In the genomic region with DNA sequence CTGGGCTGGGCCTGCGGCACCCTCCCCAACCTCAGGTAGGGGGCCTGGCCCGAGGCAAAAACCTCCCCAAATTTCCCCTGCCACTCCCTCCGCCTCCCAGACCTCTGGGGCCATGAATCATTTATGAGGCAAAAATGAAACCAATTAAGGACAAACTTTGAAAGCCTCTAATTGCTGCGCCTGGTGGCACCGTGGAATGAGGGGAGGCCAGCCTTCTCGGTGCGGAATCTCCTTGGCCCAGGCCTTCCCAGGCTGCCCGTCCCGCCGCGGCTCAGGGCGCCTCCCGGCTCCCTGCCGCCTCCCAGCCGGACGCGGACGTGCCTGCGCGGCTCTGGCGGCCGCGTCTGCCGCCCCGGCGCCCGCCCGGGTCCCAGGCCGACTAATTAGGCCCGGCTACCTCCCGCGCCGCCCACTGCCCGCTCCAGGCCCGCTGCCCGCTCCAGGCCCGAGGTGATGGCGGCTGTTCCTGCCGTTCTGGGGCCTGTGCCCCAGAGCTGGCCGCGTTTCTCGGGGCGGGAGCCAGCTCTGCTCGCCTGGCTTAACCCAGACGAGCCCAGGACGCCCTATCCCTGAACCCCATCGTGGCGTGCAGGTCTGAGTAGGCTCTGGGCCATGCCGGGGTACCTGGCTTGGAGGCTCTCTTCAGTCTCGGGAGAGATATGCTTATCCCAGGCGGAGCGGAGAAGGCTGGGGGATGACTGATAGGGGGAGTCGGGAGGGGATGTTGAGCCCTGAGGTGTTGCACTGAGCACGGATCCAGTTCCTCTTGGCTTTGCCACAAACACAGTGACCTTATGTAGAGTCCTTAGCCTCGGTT, we compare ENCODE assay signal across 8 cellular contexts. TPM values are rescaled to one million over a fixed set of nuclear protein-coding genes. Genes with fewer than 3 reads are reported as not detected.
DNase-seq lines count a peak whose midpoint lies in the region; ATAC-seq, FAIRE-seq and TF ChIP-seq lines count a peak whose summit lies in the region.

No MANE protein-coding gene starts in this region.

- TF ChIP-seq EP300 in suprapubic skin (IDR thresholded peaks at IDR 0.05): no peak

- H3K27ac ChIP-seq in suprapubic skin: peak overlapping the region; percentile 91

- H3K27ac Mint-ChIP-seq in T-helper 17 cell: peak overlapping the region; percentile 8
- H3K27ac Mint-ChIP-seq in memory B cell: peak overlapping the region; percentile 92

- TF ChIP-seq CTCF in choroid plexus epithelial cell (conservative IDR thresholded peaks at IDR 0.05; ENCODE audit: low read depth, low read length) (no peak), suprapubic skin (IDR thresholded peaks at IDR 0.05) (no peak)

- peaks cover 81% of the 10 kb centered on the region for H3K4me1 ChIP-seq in suprapubic skin

- no peaks in the 10 kb centered on the region for H3K9me3 Mint-ChIP-seq in memory B cell

- no peak for FAIRE-seq in RCC 7860 (lab: Jason Lieb, UNC)

- H3K4me3 Mint-ChIP-seq in T-helper 17 cell (peak overlapping the region; percentile 81), memory B cell (peak overlapping the region; percentile 87)

- H3K4me3 ChIP-seq in choroid plexus epithelial cell (ENCODE audit: low read depth, low read length) (peak overlapping the region; percentile 41), suprapubic skin (peak overlapping the region; percentile 64)

- H3K4me1 Mint-ChIP-seq in T-helper 17 cell (peaks cover 24% of the 10 kb centered on the region), memory B cell (peaks cover 72% of the 10 kb centered on the region)

- TF ChIP-seq POLR2A in suprapubic skin (IDR thresholded peaks at IDR 0.05): peak; percentile 10 to 24

- H3K36me3 Mint-ChIP-seq in T-helper 17 cell (ENCODE audit: low read depth): peaks cover 2% of the 10 kb centered on the region
- no peaks in the 10 kb centered on the region for H3K36me3 Mint-ChIP-seq in memory B cell

- no peaks in the 10 kb centered on the region for H3K27me3 ChIP-seq in suprapubic skin

- 6% methylated on average over 7 of the region's 55 CpGs for WGBS in suprapubic skin

- ATAC-seq in T-helper 17 cell (peak; percentile 59), memory B cell (ENCODE audit: low read depth) (peak; percentile 12), HG03045 (IDR thresholded peaks at IDR 0.05; ENCODE audit: unreplicated experiment) (no peak)

- H3K9me3 ChIP-seq in T-helper 17 cell (ENCODE audit: control insufficient read depth, low read length, poor library complexity, severe bottlenecking): no peaks in the 10 kb centered on the region
- no peaks in the 10 kb centered on the region for H3K9me3 ChIP-seq in suprapubic skin

- DNase-seq in activated CD4-positive, alpha-beta T cell treated with anti-CD3 and anti-CD28 coated beads for 4 hours: peak; percentile 45 to 48
- DNase-seq in activated CD4-positive, alpha-beta T cell treated with anti-CD3 and anti-CD28 coated beads for 1 hour: no peak
- no peak for DNase-seq in T-helper 17 cell
- no peak for DNase-seq in choroid plexus epithelial cell (ENCODE audit: low read depth)
- no peak for DNase-seq in memory B cell (ENCODE audit: low spot score in 2 of 2)
- no peak for DNase-seq in suprapubic skin (ENCODE audit: low spot score in 2 of 2)
- no peak for DNase-seq in RCC 7860 (ENCODE audit: low spot score)

- H3K27me3 Mint-ChIP-seq in T-helper 17 cell (no peaks in the 10 kb centered on the region), memory B cell (no peaks in the 10 kb centered on the region)

- H3K36me3 ChIP-seq in suprapubic skin: no peaks in the 10 kb centered on the region

RNA-seq across cellular contexts. Expression of gene CXXC5, which starts 20.1 kb away (rescaled TPM):
- total RNA-seq in T-helper 17 cell: 1 to 10 TPM; 3.2 to 4.3 TPM
- total RNA-seq in suprapubic skin: 10 to 100 TPM; 21.8 to 40.6 (median 30.1) TPM

Comparison
In these comparisons a context has a peak if more than half of its experiments do, and no peak if none do; other contexts are left out.
1. DNase-seq: peak in activated CD4-positive, alpha-beta T cell treated with anti-CD3 and anti-CD28 coated beads for 4 hours (2 of 2); none in activated CD4-positive, alpha-beta T cell treated with anti-CD3 and anti-CD28 coated beads for 1 hour (single experiment), T-helper 17 cell (0 of 3), choroid plexus epithelial cell (single experiment), memory B cell (0 of 2), suprapubic skin (0 of 2) and RCC 7860 (single experiment).
2. RNA of gene CXXC5, which starts 20.1 kb away (total RNA-seq): 21.8 to 40.6 TPM in suprapubic skin; 3.2 to 4.3 TPM in T-helper 17 cell; every median in the first group is over 4 times any median in the second.